ENCODE assay signal across 2 cellular contexts in the genomic region with DNA sequence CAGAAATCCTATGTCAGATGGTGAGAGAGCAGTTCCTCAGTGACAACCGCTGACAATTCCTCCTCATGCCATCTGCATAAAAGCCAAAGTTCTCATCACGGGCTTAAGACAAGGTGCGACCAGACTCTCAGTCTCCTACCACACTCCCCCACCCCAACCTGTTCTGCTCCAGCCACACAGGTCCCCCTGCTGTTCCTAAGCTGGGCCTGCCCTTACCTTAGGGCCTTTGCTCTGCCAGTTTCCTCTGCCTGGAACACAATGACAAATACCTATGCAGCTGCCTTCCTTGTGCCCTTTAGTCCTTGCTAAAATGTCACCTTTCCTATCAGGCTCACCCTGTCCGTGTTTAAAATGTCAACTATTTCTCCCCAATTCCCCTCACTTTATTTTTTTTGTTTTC.
TF ChIP-seq lines count a peak whose summit lies in the region.

No MANE protein-coding gene starts in this region.

TF ChIP-seq in GM23338, 12 proteins besides CTCF, POLR2A, EP300 and RAD21 (continued from another document):
- TF ChIP-seq EZH2 (IDR thresholded peaks at IDR 0.05; ENCODE audit: low read depth, unreplicated experiment) (no peak), NANOG (IDR thresholded peaks at IDR 0.05; ENCODE audit: borderline replicate concordance) (no peak), CREB1 (CRISPR knock-in tag; IDR thresholded peaks at IDR 0.05; ENCODE audit: low read depth) (no peak)

TF ChIP-seq in WTC11, 78 proteins besides CTCF, POLR2A, EP300 and RAD21:
- TF ChIP-seq, protein P1, sequence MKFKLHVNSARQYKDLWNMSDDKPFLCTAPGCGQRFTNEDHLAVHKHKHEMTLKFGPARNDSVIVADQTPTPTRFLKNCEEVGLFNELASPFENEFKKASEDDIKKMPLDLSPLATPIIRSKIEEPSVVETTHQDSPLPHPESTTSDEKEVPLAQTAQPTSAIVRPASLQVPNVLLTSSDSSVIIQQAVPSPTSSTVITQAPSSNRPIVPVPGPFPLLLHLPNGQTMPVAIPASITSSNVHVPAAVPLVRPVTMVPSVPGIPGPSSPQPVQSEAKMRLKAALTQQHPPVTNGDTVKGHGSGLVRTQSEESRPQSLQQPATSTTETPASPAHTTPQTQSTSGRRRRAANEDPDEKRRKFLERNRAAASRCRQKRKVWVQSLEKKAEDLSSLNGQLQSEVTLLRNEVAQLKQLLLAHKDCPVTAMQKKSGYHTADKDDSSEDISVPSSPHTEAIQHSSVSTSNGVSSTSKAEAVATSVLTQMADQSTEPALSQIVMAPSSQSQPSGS (CRISPR knock-in tag; IDR thresholded peaks at IDR 0.05; ENCODE audit: borderline replicate concordance, low read depth): no peak
- TF ChIP-seq, protein P2, sequence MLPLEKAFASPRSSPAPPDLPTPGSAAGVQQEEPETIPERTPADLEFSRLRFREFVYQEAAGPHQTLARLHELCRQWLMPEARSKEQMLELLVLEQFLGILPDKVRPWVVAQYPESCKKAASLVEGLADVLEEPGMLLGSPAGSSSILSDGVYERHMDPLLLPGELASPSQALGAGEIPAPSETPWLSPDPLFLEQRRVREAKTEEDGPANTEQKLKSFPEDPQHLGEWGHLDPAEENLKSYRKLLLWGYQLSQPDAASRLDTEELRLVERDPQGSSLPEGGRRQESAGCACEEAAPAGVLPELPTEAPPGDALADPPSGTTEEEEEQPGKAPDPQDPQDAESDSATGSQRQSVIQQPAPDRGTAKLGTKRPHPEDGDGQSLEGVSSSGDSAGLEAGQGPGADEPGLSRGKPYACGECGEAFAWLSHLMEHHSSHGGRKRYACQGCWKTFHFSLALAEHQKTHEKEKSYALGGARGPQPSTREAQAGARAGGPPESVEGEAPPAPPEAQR (CRISPR knock-in tag; IDR thresholded peaks at IDR 0.05): no peak
- TF ChIP-seq CBFB (CRISPR knock-in tag; IDR thresholded peaks at IDR 0.05; ENCODE audit: low read depth) (no peak), NFE2L1 (CRISPR knock-in tag; IDR thresholded peaks at IDR 0.05) (no peak), ESRRA (CRISPR knock-in tag; IDR thresholded peaks at IDR 0.05; ENCODE audit: borderline replicate concordance) (no peak)
- TF ChIP-seq, protein P3, sequence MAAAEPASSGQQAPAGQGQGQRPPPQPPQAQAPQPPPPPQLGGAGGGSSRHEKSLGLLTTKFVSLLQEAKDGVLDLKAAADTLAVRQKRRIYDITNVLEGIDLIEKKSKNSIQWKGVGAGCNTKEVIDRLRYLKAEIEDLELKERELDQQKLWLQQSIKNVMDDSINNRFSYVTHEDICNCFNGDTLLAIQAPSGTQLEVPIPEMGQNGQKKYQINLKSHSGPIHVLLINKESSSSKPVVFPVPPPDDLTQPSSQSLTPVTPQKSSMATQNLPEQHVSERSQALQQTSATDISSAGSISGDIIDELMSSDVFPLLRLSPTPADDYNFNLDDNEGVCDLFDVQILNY (CRISPR knock-in tag; IDR thresholded peaks at IDR 0.05): no peak
- TF ChIP-seq, protein P4, sequence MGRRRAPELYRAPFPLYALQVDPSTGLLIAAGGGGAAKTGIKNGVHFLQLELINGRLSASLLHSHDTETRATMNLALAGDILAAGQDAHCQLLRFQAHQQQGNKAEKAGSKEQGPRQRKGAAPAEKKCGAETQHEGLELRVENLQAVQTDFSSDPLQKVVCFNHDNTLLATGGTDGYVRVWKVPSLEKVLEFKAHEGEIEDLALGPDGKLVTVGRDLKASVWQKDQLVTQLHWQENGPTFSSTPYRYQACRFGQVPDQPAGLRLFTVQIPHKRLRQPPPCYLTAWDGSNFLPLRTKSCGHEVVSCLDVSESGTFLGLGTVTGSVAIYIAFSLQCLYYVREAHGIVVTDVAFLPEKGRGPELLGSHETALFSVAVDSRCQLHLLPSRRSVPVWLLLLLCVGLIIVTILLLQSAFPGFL (CRISPR knock-in tag; IDR thresholded peaks at IDR 0.05; ENCODE audit: borderline replicate concordance): no peak
